ENCODE assay signal across 17 cellular contexts in the genomic region with DNA sequence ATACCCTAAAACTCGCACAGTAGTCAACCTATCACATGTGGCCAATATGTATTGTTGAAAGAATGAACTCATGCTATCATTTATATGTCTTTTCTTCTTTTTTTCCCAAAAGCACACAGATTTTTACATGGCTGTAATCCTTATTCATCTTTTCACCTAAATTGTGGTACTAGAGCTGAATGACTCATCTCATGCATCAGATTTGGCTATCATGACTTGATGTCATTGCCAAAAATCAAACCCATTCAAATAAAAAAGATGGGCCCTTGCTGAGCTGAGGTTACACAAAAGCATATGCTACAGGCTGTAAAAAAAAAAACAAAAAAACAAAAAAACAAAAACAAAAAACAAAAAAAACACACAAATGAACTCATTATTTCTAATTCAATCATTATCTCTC. TPM values are rescaled to one million over a fixed set of nuclear protein-coding genes. Genes with fewer than 3 reads are reported as not detected.
A peak's percentile ranks its signal among the peaks of the same experiment; 100 is the strongest.
DNase-seq lines count a peak whose midpoint lies in the region; ATAC-seq, FAIRE-seq and TF ChIP-seq lines count a peak whose summit lies in the region.
"Had no signal": no experiment of that assay in that cellular context is flagged by ENCODE, and none has a peak within 500 bp of the region (broad histone marks: within the 10 kb centered on the region; RNA-seq: fewer than 3 reads in every experiment).

No MANE protein-coding gene starts in this region.

- peaks cover 9% of the 10 kb centered on the region for H3K36me3 ChIP-seq in right atrium auricular region
- H3K36me3 ChIP-seq in colonic mucosa: no peaks in the 10 kb centered on the region

- DNase-seq in right atrium auricular region (ENCODE audit: low spot score) (no peak), left cardiac atrium (no peak), astrocyte of the cerebellum (ENCODE audit: low read depth) (peak; percentile 33), fibroblast of the aortic adventitia (ENCODE audit: low read depth) (peak; percentile 53), frontal cortex (ENCODE audit: low spot score in 2 of 2) (no peak), SKM-1 treated with dmso at 0.1 percent for 144 hours (lab: John Stamatoyannopoulos, UW; ENCODE audit: unreplicated experiment) (no peak), colonic mucosa (no peak)
- DNase-seq: C1 segment of cervical spinal cord; Calu3; CD4-positive, alpha-beta T cell; DMS 273 treated with DMSO at 0.1 percent for 48 hours; H7 had no signal

- no peaks in the 10 kb centered on the region for H3K27me3 ChIP-seq in right atrium auricular region
- H3K27me3 ChIP-seq in colonic mucosa: no peaks in the 10 kb centered on the region

- H3K4me1 ChIP-seq in right atrium auricular region (peaks cover 0 to 8% of the 10 kb centered on the region in 2 donors), colonic mucosa (no peaks in the 10 kb centered on the region)

- intact Hi-C loops in left cardiac atrium (cut with DNase I): no loop called here
- intact Hi-C loops in colonic mucosa (cut with DNase I): no loop called here

- H3K4me3 ChIP-seq in right atrium auricular region: no peak overlapping the region
- no peak overlapping the region for H3K4me3 ChIP-seq in astrocyte of the cerebellum (ENCODE audit: low read depth, low read length)
- no peak overlapping the region for H3K4me3 ChIP-seq in fibroblast of the aortic adventitia (ENCODE audit: low read depth, low read length)
- no peak overlapping the region for H3K4me3 ChIP-seq in colonic mucosa
- H3K4me3 ChIP-seq: GM23338 had no signal

- H3K9me3 ChIP-seq in right atrium auricular region (no peaks in the 10 kb centered on the region), colonic mucosa (no peaks in the 10 kb centered on the region)

- no peak for ATAC-seq in left cardiac atrium
- ATAC-seq: GM23338 had no signal

- no peak for FAIRE-seq in frontal cortex (lab: Jason Lieb, UNC)
- FAIRE-seq: A204.1, GM12891 had no signal

- TF ChIP-seq CTCF in right atrium auricular region (IDR thresholded peaks at IDR 0.05) (no peak), astrocyte of the cerebellum (IDR thresholded peaks at IDR 0.05; ENCODE audit: low read depth, low read length, missing control alignments) (no peak), fibroblast of the aortic adventitia (IDR thresholded peaks at IDR 0.05; ENCODE audit: insufficient read depth, low read length) (no peak), colonic mucosa (IDR thresholded peaks at IDR 0.05) (no peak)

- H3K27ac ChIP-seq in right atrium auricular region (peak overlapping the region; percentile 47 to 90), colonic mucosa (no peak overlapping the region)

- no peak overlapping the region for H3K9ac ChIP-seq in colonic mucosa (ENCODE audit: low read depth in 2 of 2, low read length in 2 of 2)

- in situ Hi-C loops in astrocyte of the cerebellum (cut with HindIII; ENCODE audit: low sequenced_read_pairs): no loop called here

RNA-seq across cellular contexts. Expression of a gene that starts 3.3 kb away (rescaled TPM):
- total RNA-seq in right atrium auricular region: 100 to 1,000 TPM; 374 to 493 TPM
- 100 to 1,000 TPM; 220 to 376 TPM for total RNA-seq in left cardiac atrium
- not detected in 2 replicates for total RNA-seq in fibroblast of the aortic adventitia (ENCODE audit: low replicate concordance)
- not detected for total RNA-seq in frontal cortex
- not detected for total RNA-seq in colonic mucosa
- total RNA-seq: B cell; Calu3; CD4-positive, alpha-beta T cell; Daoy; GM23338; H7 had no signal

RNA-seq across cellular contexts. Expression of a gene that starts 50.8 kb away (rescaled TPM):
- total RNA-seq in right atrium auricular region (10 to 100 TPM; 18.6 to 53.9 TPM), left cardiac atrium (10 to 100 TPM; 18.9 to 34.3 TPM), fibroblast of the aortic adventitia (ENCODE audit: low replicate concordance) (not detected in 2 replicates), frontal cortex (not detected), colonic mucosa (not detected)
- total RNA-seq: B cell; Calu3; CD4-positive, alpha-beta T cell; Daoy; GM23338; H7 had no signal

Comparison
In these comparisons a context has a peak if more than half of its experiments do, and no peak if none do; other contexts are left out.
1. DNase-seq: peak in astrocyte of the cerebellum (single experiment) and fibroblast of the aortic adventitia (single experiment); none in right atrium auricular region (single experiment), left cardiac atrium (single experiment), frontal cortex (0 of 2), SKM-1 treated with dmso at 0.1 percent for 144 hours (single experiment) and colonic mucosa (single experiment).
2. RNA of a gene that starts 3.3 kb away (total RNA-seq): 374 to 493 TPM in right atrium auricular region and 220 to 376 TPM in left cardiac atrium; not detected in colonic mucosa, not detected in fibroblast of the aortic adventitia and not detected in frontal cortex (single experiment); every median in the first group is over 100 times any median in the second.
3. RNA of a gene that starts 50.8 kb away (total RNA-seq): 18.6 to 53.9 TPM in right atrium auricular region and 18.9 to 34.3 TPM in left cardiac atrium; not detected in fibroblast of the aortic adventitia, not detected in frontal cortex (single experiment) and not detected in colonic mucosa; every median in the first group is over 10 times any median in the second.